Comparison of ENCODE assay signal across 1 cellular context in genomic region chr19:2759965-2760364, GRCh38.
A peak's percentile ranks its signal among the peaks of the same experiment; 100 is the strongest.
TF ChIP-seq lines count a peak whose summit lies in the region.

No MANE protein-coding gene starts in this region.

TF ChIP-seq in HepG2, 621 proteins besides CTCF, POLR2A, EP300 and RAD21:
- no peak for TF ChIP-seq MATR3 (CRISPR knock-in tag; IDR thresholded peaks at IDR 0.05)
- TF ChIP-seq, protein P1, sequence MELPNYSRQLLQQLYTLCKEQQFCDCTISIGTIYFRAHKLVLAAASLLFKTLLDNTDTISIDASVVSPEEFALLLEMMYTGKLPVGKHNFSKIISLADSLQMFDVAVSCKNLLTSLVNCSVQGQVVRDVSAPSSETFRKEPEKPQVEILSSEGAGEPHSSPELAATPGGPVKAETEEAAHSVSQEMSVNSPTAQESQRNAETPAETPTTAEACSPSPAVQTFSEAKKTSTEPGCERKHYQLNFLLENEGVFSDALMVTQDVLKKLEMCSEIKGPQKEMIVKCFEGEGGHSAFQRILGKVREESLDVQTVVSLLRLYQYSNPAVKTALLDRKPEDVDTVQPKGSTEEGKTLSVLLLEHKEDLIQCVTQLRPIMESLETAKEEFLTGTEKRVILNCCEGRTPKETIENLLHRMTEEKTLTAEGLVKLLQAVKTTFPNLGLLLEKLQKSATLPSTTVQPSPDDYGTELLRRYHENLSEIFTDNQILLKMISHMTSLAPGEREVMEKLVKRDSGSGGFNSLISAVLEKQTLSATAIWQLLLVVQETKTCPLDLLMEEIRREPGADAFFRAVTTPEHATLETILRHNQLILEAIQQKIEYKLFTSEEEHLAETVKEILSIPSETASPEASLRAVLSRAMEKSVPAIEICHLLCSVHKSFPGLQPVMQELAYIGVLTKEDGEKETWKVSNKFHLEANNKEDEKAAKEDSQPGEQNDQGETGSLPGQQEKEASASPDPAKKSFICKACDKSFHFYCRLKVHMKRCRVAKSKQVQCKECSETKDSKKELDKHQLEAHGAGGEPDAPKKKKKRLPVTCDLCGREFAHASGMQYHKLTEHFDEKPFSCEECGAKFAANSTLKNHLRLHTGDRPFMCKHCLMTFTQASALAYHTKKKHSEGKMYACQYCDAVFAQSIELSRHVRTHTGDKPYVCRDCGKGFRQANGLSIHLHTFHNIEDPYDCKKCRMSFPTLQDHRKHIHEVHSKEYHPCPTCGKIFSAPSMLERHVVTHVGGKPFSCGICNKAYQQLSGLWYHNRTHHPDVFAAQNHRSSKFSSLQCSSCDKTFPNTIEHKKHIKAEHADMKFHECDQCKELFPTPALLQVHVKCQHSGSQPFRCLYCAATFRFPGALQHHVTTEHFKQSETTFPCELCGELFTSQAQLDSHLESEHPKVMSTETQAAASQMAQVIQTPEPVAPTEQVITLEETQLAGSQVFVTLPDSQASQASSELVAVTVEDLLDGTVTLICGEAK (IDR thresholded peaks at IDR 0.05) = no peak
- TF ChIP-seq, protein P1 (CRISPR knock-in tag; IDR thresholded peaks at IDR 0.05) = peak; percentile 98
TF ChIP-seq in HepG2: peak in this region for 1.
